1 cellular context compared by ENCODE assay signal in the genomic region with DNA sequence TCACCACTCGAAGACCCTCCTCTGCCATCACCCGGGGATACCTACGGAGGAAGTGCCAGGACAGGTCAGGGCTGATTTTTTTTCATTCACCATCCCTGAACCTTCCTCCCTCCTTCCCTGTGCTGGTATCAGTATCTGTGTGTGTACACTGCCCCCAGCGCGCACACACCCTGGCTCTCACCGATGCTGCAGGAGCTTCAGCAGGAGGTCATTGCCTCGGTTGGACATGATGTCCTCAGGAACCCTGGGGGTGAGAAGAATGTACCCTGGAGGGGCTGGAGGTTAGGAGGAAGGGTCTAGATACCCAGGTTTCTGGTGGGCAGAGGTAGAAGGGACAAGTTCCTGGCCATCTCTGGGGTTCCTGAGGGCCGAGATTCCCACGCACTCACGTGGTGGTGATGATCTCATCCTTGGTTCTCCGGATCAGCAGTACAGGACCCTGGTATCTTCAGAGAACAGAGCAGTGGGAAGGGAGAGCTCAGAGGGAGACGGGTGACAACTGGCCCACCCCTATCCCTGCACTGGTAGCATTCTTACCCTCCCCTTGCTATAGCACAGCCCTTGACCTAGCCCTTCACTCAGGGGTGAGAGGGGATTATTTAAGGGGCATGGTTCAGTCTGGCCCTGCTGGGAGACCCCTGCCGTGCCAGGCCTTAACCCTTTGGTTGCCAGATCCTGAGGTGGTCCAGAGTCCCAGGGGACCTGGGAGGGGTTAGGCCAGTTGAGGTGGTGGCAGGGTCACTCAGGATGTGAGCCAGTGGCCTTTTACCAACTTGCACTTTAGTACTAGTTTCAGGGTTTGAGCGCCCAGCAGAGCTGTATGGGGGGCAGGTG.
TF ChIP-seq lines count a peak whose summit lies in the region.

No MANE protein-coding gene starts in this region.

TF ChIP-seq in K562, 482 proteins besides CTCF, POLR2A, EP300 and RAD21 (continued from another document):
- TF ChIP-seq, protein P1, sequence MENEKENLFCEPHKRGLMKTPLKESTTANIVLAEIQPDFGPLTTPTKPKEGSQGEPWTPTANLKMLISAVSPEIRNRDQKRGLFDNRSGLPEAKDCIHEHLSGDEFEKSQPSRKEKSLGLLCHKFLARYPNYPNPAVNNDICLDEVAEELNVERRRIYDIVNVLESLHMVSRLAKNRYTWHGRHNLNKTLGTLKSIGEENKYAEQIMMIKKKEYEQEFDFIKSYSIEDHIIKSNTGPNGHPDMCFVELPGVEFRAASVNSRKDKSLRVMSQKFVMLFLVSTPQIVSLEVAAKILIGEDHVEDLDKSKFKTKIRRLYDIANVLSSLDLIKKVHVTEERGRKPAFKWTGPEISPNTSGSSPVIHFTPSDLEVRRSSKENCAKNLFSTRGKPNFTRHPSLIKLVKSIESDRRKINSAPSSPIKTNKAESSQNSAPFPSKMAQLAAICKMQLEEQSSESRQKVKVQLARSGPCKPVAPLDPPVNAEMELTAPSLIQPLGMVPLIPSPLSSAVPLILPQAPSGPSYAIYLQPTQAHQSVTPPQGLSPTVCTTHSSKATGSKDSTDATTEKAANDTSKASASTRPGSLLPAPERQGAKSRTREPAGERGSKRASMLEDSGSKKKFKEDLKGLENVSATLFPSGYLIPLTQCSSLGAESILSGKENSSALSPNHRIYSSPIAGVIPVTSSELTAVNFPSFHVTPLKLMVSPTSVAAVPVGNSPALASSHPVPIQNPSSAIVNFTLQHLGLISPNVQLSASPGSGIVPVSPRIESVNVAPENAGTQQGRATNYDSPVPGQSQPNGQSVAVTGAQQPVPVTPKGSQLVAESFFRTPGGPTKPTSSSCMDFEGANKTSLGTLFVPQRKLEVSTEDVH (IDR thresholded peaks at IDR 0.05; ENCODE audit: low read depth, partially characterized antibody): no peak
- 0 out of 2 replicates have a peak, but pooled peaks have one; percentile 36 for TF ChIP-seq RBFOX2 (IDR thresholded peaks at IDR 0.05; ENCODE audit: low read depth, low read length)
- no peak for TF ChIP-seq ZBTB5 (IDR thresholded peaks at IDR 0.05)
- TF ChIP-seq E2F3 (CRISPR knock-in tag; IDR thresholded peaks at IDR 0.05): no peak
- TF ChIP-seq SIN3A (IDR thresholded peaks at IDR 0.05; ENCODE audit: borderline replicate concordance in 2 of 2, control insufficient read depth in 1 of 2, low read depth in 2 of 2, low read length in 2 of 2): no peak
- no peak for TF ChIP-seq ZNF318 (IDR thresholded peaks at IDR 0.05; ENCODE audit: borderline replicate concordance in 1 of 2, low read depth in 1 of 2)
- TF ChIP-seq ZNF778 (CRISPR knock-in tag; IDR thresholded peaks at IDR 0.05): no peak
- peak; percentile 28; the same call in 1 of the 2 replicates for TF ChIP-seq ZC3H4 (CRISPR knock-in tag; IDR thresholded peaks at IDR 0.05; ENCODE audit: borderline replicate concordance)
- no peak for TF ChIP-seq TAF9B (IDR thresholded peaks at IDR 0.05; ENCODE audit: partially characterized antibody)
- TF ChIP-seq SAFB2 (IDR thresholded peaks at IDR 0.05; ENCODE audit: borderline replicate concordance, low read depth, low read length, severe bottlenecking): no peak
- no peak for TF ChIP-seq CBX1 (IDR thresholded peaks at IDR 0.05; ENCODE audit: low read depth)
- TF ChIP-seq ATF2 (CRISPR knock-in tag; IDR thresholded peaks at IDR 0.05): no peak; the same call in 1 of the 2 replicates
- TF ChIP-seq, protein P2, sequence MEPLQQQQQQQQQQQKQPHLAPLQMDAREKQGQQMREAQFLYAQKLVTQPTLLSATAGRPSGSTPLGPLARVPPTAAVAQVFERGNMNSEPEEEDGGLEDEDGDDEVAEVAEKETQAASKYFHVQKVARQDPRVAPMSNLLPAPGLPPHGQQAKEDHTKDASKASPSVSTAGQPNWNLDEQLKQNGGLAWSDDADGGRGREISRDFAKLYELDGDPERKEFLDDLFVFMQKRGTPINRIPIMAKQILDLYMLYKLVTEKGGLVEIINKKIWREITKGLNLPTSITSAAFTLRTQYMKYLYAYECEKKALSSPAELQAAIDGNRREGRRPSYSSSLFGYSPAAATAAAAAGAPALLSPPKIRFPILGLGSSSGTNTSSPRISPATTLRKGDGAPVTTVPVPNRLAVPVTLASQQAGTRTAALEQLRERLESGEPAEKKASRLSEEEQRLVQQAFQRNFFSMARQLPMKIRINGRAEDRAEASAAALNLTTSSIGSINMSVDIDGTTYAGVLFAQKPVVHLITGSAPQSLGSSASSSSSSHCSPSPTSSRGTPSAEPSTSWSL (CRISPR knock-in tag; IDR thresholded peaks at IDR 0.05; ENCODE audit: borderline replicate concordance): no peak
- TF ChIP-seq HDAC8 (tag; IDR thresholded peaks at IDR 0.05): no peak
- no peak for TF ChIP-seq HLTF (IDR thresholded peaks at IDR 0.05)
- no peak for TF ChIP-seq ESRRB (CRISPR knock-in tag; IDR thresholded peaks at IDR 0.05; ENCODE audit: borderline replicate concordance)
- no peak for TF ChIP-seq ZNF668 (CRISPR knock-in tag; IDR thresholded peaks at IDR 0.05)
- no peak for TF ChIP-seq ZNF696 (CRISPR knock-in tag; conservative IDR thresholded peaks at IDR 0.05)
- no peak for TF ChIP-seq ZNF77 (CRISPR knock-in tag; IDR thresholded peaks at IDR 0.05)
- no peak for TF ChIP-seq DDX20 (tag; IDR thresholded peaks at IDR 0.05; ENCODE audit: low read depth)
- 0 out of 2 replicates have a peak, but pooled peaks have one; percentile 22 for TF ChIP-seq IRF2 (CRISPR knock-in tag; IDR thresholded peaks at IDR 0.05)
- TF ChIP-seq LCOR (CRISPR knock-in tag; IDR thresholded peaks at IDR 0.05): no peak
- TF ChIP-seq ZNF717 (CRISPR knock-in tag; IDR thresholded peaks at IDR 0.05): no peak
- TF ChIP-seq, protein P3, sequence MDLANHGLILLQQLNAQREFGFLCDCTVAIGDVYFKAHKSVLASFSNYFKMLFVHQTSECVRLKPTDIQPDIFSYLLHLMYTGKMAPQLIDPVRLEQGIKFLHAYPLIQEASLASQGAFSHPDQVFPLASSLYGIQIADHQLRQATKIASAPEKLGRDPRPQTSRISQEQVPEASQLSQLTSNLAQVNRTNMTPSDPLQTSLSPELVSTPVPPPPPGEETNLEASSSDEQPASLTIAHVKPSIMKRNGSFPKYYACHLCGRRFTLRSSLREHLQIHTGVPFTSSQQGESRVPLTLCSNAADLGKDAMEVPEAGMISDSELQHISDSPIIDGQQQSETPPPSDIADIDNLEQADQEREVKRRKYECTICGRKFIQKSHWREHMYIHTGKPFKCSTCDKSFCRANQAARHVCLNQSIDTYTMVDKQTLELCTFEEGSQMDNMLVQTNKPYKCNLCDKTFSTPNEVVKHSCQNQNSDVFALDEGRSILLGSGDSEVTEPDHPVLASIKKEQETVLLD (IDR thresholded peaks at IDR 0.05): no peak
- TF ChIP-seq TCF3 (CRISPR knock-in tag; IDR thresholded peaks at IDR 0.05): no peak
- TF ChIP-seq ZNF444 (CRISPR knock-in tag; IDR thresholded peaks at IDR 0.05): no peak
